ENCODE assay signal across 8 cellular contexts in genomic region chr16:30335028-30335597, GRCh38. TPM values are rescaled to one million over a fixed set of nuclear protein-coding genes. Genes with fewer than 3 reads are reported as not detected.
DNase-seq lines count a peak whose midpoint lies in the region; ATAC-seq, FAIRE-seq and TF ChIP-seq lines count a peak whose summit lies in the region.
"Not testable (repeated sequence)": the region's sequence is repeated elsewhere in the genome, so short reads cannot be mapped to it uniquely, and the experiment has no call there.

No MANE protein-coding gene starts in this region.

- not testable (repeated sequence) for TF ChIP-seq EP300 in A549 (IDR thresholded peaks at IDR 0.05)

- H3K4me1 Mint-ChIP-seq in MCF 10A (ENCODE audit: insufficient read depth, unreplicated experiment) = not testable (repeated sequence)

- not testable (repeated sequence) for H3K9me3 Mint-ChIP-seq in MCF 10A (ENCODE audit: unreplicated experiment)

- intact Hi-C loops in MCF 10A (cut with micrococcal nuclease) = loop anchor here (1.0 kb wide), 1 partner anchor 17 kb away; no protein-coding TSS in a partner anchor

- TF ChIP-seq CTCF in A549 (IDR thresholded peaks at IDR 0.05); WI38 (IDR thresholded peaks at IDR 0.05; ENCODE audit: low read depth, low read length); MCF 10A (IDR thresholded peaks at IDR 0.05; ENCODE audit: unreplicated experiment): not testable (repeated sequence)

- peak overlapping the region; percentile 86 for H3K4me2 ChIP-seq in A549

- TF ChIP-seq POLR2A in A549 (IDR thresholded peaks at IDR 0.05; ENCODE audit: low read length) = peak; percentile 73

- H3K27me3 Mint-ChIP-seq in MCF 10A (ENCODE audit: insufficient read depth, unreplicated experiment) = not testable (repeated sequence)

- ATAC-seq in A549 = peak; percentile 88 to 91
- ATAC-seq in GM18868 (IDR thresholded peaks at IDR 0.05; ENCODE audit: unreplicated experiment) = peak; percentile 72
- ATAC-seq in HG03103 (IDR thresholded peaks at IDR 0.05; ENCODE audit: low read depth, unreplicated experiment) = peak; percentile 58

- H3K4me3 ChIP-seq in A549 (peak overlapping the region; percentile 59), WI38 (ENCODE audit: low read depth, low read length) (peak overlapping the region; percentile 69), iPS-20b (ENCODE audit: low read length) (peak overlapping the region; percentile 63; the same call in 1 of the 2 replicates), skeletal muscle tissue (ENCODE audit: low read length in 3 of 3) (peak overlapping the region; percentile 61 to 79 (median 76))

- not testable (repeated sequence) for H3K36me3 Mint-ChIP-seq in MCF 10A (ENCODE audit: insufficient read depth, unreplicated experiment)

- POLR2A ChIA-PET in A549 (lab: Yijun Ruan, JAX) (interaction anchor here (0.6 to 1.2 kb wide), 4 partner anchors 17 to 529 kb away, joined by 3 to 8 read pairs (median 5); partner anchors contain the start of genes MAZ and TBC1D10B), MCF 10A (lab: Yijun Ruan, JAX) (interaction anchor here (0.6 to 3.1 kb wide), 13 partner anchors 11 to 807 kb away, joined by 3 to 44 read pairs (median 6); partner anchors contain the start of genes CD2BP2, TBC1D10B, ZNF48 and ZNF771)

- DNase-seq in A549 (ENCODE audit: low read depth in 1 of 2, low spot score in 1 of 2) = peak in 1 of 2 experiments; percentile 83
- peak; percentile 60 for DNase-seq in NCI-H2196 treated with DMSO at 0.1 percent for 48 hours (lab: John Stamatoyannopoulos, UW; ENCODE audit: unreplicated experiment)
- peak; percentile 73 for DNase-seq in MCF 10A (ENCODE audit: unreplicated experiment)

- H3K4me1 ChIP-seq in A549; iPS-20b (ENCODE audit: insufficient read depth, low read length): not testable (repeated sequence)
- peaks cover 4 to 12% (median 9%) of the 10 kb centered on the region in 3 donors for H3K4me1 ChIP-seq in skeletal muscle tissue (ENCODE audit: control insufficient read depth in 3 of 3, insufficient read depth in 3 of 3, low read length in 3 of 3)

- FAIRE-seq in A549 (lab: Jason Lieb, UNC) = not testable (repeated sequence)

- not testable (repeated sequence) for H3K27me3 ChIP-seq in iPS-20b (ENCODE audit: insufficient read depth, low read length); skeletal muscle tissue (ENCODE audit: control insufficient read depth in 3 of 3, insufficient read depth in 3 of 3, low read length in 3 of 3)

- H3K9me3 ChIP-seq in A549; iPS-20b (ENCODE audit: insufficient read depth, low read depth, low read length); skeletal muscle tissue (ENCODE audit: control insufficient read depth in 3 of 3, low read length in 3 of 3): not testable (repeated sequence)

- not testable (repeated sequence) for H3K9ac ChIP-seq in iPS-20b (ENCODE audit: low read depth, low read length)
- H3K9ac ChIP-seq in skeletal muscle tissue (ENCODE audit: low read depth in 1 of 3, low read length in 3 of 3) = peak overlapping the region; percentile 66 to 86 (median 79)

- peak overlapping the region; percentile 99 for H3K4me3 Mint-ChIP-seq in MCF 10A (ENCODE audit: unreplicated experiment)

- TF ChIP-seq RAD21 in A549 (conservative IDR thresholded peaks at IDR 0.05 in 1 of 2, IDR thresholded peaks at IDR 0.05 in 1 of 2) = not testable (repeated sequence)

- peak overlapping the region; percentile 83 for H3K27ac Mint-ChIP-seq in MCF 10A (ENCODE audit: low read depth, unreplicated experiment)

- peak overlapping the region; percentile 85 to 97 for H3K27ac ChIP-seq in A549
- not testable (repeated sequence) for H3K27ac ChIP-seq in iPS-20b (ENCODE audit: low read length)
- H3K27ac ChIP-seq in skeletal muscle tissue (ENCODE audit: low read depth, low read length) = peak overlapping the region; percentile 86

- H3K36me3 ChIP-seq in iPS-20b (ENCODE audit: insufficient read depth, low read depth, low read length); skeletal muscle tissue (ENCODE audit: control insufficient read depth in 3 of 3, insufficient read depth in 3 of 3, low read length in 3 of 3): not testable (repeated sequence)

- not testable (repeated sequence) for BruUV-seq in MCF 10A (replicated peaks; lab: Mats Ljungman, UMichigan)

- WGBS in A549 (ENCODE audit: missing lambda C conversion rate) = 1% methylated on average over 44 of the region's 70 CpGs

- CTCF ChIA-PET in A549 (lab: Yijun Ruan, JAX) (interaction anchor here (0.9 to 1.4 kb wide), 2 partner anchors 37 to 75 kb away, joined by 3 to 4 read pairs; no protein-coding TSS in a partner anchor), MCF 10A (lab: Yijun Ruan, JAX) (interaction anchor here (0.7 to 1.0 kb wide), 4 partner anchors 19 to 270 kb away, joined by 3 to 5 read pairs (median 3); no protein-coding TSS in a partner anchor)

TF ChIP-seq in A549, 52 proteins besides CTCF, POLR2A, EP300 and RAD21:
- TF ChIP-seq HOXB5 (CRISPR knock-in tag; IDR thresholded peaks at IDR 0.05) (0 out of 2 replicates have a peak, but pooled peaks have one; percentile 39), JUN (IDR thresholded peaks at IDR 0.05) (peak in 1 of 2 experiments; percentile 70; a peak in 2 of 5 replicates), PHF8 (IDR thresholded peaks at IDR 0.05; ENCODE audit: borderline replicate concordance, low read depth) (peak; percentile 93)

RNA-seq across cellular contexts. Expression of gene CD2BP2, which starts 20.0 kb away (rescaled TPM):
- polyA plus RNA-seq in A549 (2011; rRNA removed) (33.9 and 35.6 TPM in 2 replicates), A549 (2017; fragmentation: RNase III; extraction: RNeasy Plus Mini Kit Qiagen cat#74134 plus additional on column Dnase treatment) (48.5 to 54.5 TPM (median 54.0 TPM) in 3 replicates)
- 29.0 and 31.3 TPM in 2 replicates for polyA plus RNA-seq in A549 (2012; cell fraction: cytosol; rRNA removed)
- 60.8 and 84.7 TPM in 2 replicates for polyA plus RNA-seq in A549 (2012; cell fraction: nucleus; rRNA removed)
- 29.2 and 30.8 TPM in 2 replicates for polyA minus RNA-seq in A549 (2011; rRNA and poly(A)+ RNA removed)
- total RNA-seq in MCF 10A (2022) (48.4 and 58.9 TPM in 2 replicates), skeletal muscle tissue (24.5 TPM)

RNA-seq across cellular contexts. Expression of gene TBC1D10B, which starts 35.2 kb away (rescaled TPM):
- polyA plus RNA-seq in A549 (2011; rRNA removed) = 10.9 and 12.6 TPM in 2 replicates
- polyA plus RNA-seq in A549 (2012; cell fraction: cytosol; rRNA removed) = 19.3 and 22.4 TPM in 2 replicates
- polyA plus RNA-seq in A549 (2012; cell fraction: nucleus; rRNA removed) = 35.7 and 37.3 TPM in 2 replicates
- 21.5 to 24.0 TPM (median 23.2 TPM) in 3 replicates for polyA plus RNA-seq in A549 (2017; fragmentation: RNase III; extraction: RNeasy Plus Mini Kit Qiagen cat#74134 plus additional on column Dnase treatment)
- polyA minus RNA-seq in A549 (2011; rRNA and poly(A)+ RNA removed) = 21.7 and 27.9 TPM in 2 replicates
- 46.5 and 48.0 TPM in 2 replicates for total RNA-seq in MCF 10A (2022)
- 24.5 TPM for total RNA-seq in skeletal muscle tissue

RNA-seq across cellular contexts. Expression of gene MYL11, which starts 39.5 kb away (rescaled TPM):
- polyA plus RNA-seq in A549 (2011; rRNA removed) = not detected in 2 replicates
- polyA plus RNA-seq in A549 (2012; cell fraction: cytosol; rRNA removed) = 0.38 and 0.45 TPM in 2 replicates
- polyA plus RNA-seq in A549 (2012; cell fraction: nucleus; rRNA removed) = not detected in 2 replicates
- polyA plus RNA-seq in A549 (2017; fragmentation: RNase III; extraction: RNeasy Plus Mini Kit Qiagen cat#74134 plus additional on column Dnase treatment) = 0.46 to 0.70 TPM (median 0.55 TPM) in 3 replicates
- polyA minus RNA-seq in A549 (2011; rRNA and poly(A)+ RNA removed) = not detected in 2 replicates
- total RNA-seq in MCF 10A (2022) = 1.2 and 1.6 TPM in 2 replicates
- total RNA-seq in skeletal muscle tissue = 12,119 TPM

RNA-seq across cellular contexts. Expression of gene SEPTIN1, which starts 47.2 kb away (rescaled TPM):
- polyA plus RNA-seq in A549 (2011; rRNA removed) (0.13 and 0.17 TPM in 2 replicates), A549 (2017; fragmentation: RNase III; extraction: RNeasy Plus Mini Kit Qiagen cat#74134 plus additional on column Dnase treatment) (0.58 to 0.73 TPM (median 0.65 TPM) in 3 replicates)
- polyA plus RNA-seq in A549 (2012; cell fraction: cytosol; rRNA removed) = 0.75 and 0.91 TPM in 2 replicates
- polyA plus RNA-seq in A549 (2012; cell fraction: nucleus; rRNA removed) = 0.54 and 0.69 TPM in 2 replicates
- polyA minus RNA-seq in A549 (2011; rRNA and poly(A)+ RNA removed) = not detected in 2 replicates
- total RNA-seq in MCF 10A (2022) (1.3 and 1.7 TPM in 2 replicates), skeletal muscle tissue (0.52 TPM)

Comparison
In these comparisons a context has a peak if more than half of its experiments do, and no peak if none do; other contexts are left out.
1. RNA of gene MYL11, which starts 39.5 kb away (total RNA-seq): 12,119 TPM in skeletal muscle tissue (single experiment); 1.2 to 1.6 TPM in MCF 10A; every median in the first group is over 1,000 times any median in the second.
2. Peak in every context shown above with its lines, with median percentiles within 50 percentile points of each other: ATAC-seq and H3K4me3 ChIP-seq.